12 cellular contexts compared by ENCODE assay signal in the genomic region with DNA sequence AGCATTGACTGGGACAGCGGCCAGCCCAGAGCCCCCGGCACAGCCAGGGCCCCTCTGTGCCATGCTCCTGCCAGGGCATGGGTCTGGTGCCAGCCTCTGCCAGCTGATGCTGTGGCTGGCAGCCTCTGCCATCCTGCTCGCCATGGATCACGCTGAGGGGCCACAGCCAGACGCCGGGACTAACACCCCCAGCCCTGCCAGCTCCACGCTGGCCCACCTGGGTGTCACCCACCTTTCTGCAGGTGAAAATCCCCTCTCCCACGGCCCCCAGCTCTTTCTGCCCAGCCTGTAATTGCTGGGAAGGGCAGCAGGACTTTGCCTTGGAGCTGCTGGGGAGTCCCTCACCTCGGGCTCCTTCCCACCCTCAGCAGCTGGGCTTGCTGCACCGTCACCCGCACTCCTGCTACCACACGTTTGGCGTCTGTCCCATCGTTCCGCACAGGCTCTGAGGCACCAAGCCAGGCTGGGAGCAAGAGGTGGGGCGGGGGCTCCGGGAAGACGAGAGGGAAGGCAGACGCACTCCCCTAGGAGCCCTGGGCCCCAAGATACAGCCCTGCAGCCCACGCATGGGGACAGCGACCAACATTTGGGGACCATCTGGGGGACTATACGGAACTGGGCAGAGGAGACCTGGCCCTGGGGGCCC. TPM values are rescaled to one million over a fixed set of nuclear protein-coding genes. Genes with fewer than 3 reads are reported as not detected.
DNase-seq lines count a peak whose midpoint lies in the region; ATAC-seq and TF ChIP-seq lines count a peak whose summit lies in the region.
"Had no signal": no experiment of that assay in that cellular context is flagged by ENCODE, and none has a peak within 500 bp of the region (broad histone marks: within the 10 kb centered on the region; RNA-seq: fewer than 3 reads in every experiment).

No MANE protein-coding gene starts in this region.

- CTCF ChIA-PET in activated naive CD4-positive, alpha-beta T cell treated with anti-CD3 and anti-CD28 coated beads for 36 hours (lab: Charles Lee): no interaction called here

- H3K4me1 Mint-ChIP-seq in stimulated activated naive B cell treated with anti-CD40 and anti-IgM and Interleukin-4, amounts not matched to agents 10 μg/mL and 1 μg/mL and 100 μg/mL, for 72 hours: peaks cover 9 to 12% of the 10 kb centered on the region in 2 donors
- H3K4me1 Mint-ChIP-seq in activated naive CD4-positive, alpha-beta T cell treated with anti-CD3 and anti-CD28 coated beads for 36 hours (ENCODE audit: low read depth): peaks cover 2% of the 10 kb centered on the region

- H3K36me3 Mint-ChIP-seq in stimulated activated naive B cell treated with anti-CD40 and anti-IgM and Interleukin-4, amounts not matched to agents 10 μg/mL and 1 μg/mL and 100 μg/mL, for 72 hours: no peaks in the 10 kb centered on the region
- no peaks in the 10 kb centered on the region for H3K36me3 Mint-ChIP-seq in activated naive CD4-positive, alpha-beta T cell treated with anti-CD3 and anti-CD28 coated beads for 36 hours (ENCODE audit: low read depth)

- DNase-seq in Right ventricle myocardium inferior (ENCODE audit: missing footprints) (peak; percentile 39), left ventricle myocardium superior (no peak), NCI-H2171 (lab: John Stamatoyannopoulos, UW) (peak; percentile 71), epithelial cell of esophagus (ENCODE audit: low read depth) (no peak)
- DNase-seq in stimulated activated naive B cell treated with anti-CD40 and anti-IgM and Interleukin-4, amounts not matched to agents 10 μg/mL and 1 μg/mL and 100 μg/mL, for 72 hours: no peak
- no peak for DNase-seq in activated naive CD4-positive, alpha-beta T cell treated with anti-CD3 and anti-CD28 coated beads for 36 hours
- DNase-seq: DND-41, NCI-H2081 treated with DMSO at 0.1 percent for 48 hours had no signal

- peak overlapping the region; percentile 14 for H3K27ac Mint-ChIP-seq in stimulated activated naive B cell treated with anti-CD40 and anti-IgM and Interleukin-4, amounts not matched to agents 10 μg/mL and 1 μg/mL and 100 μg/mL, for 72 hours
- no peak overlapping the region for H3K27ac Mint-ChIP-seq in activated naive CD4-positive, alpha-beta T cell treated with anti-CD3 and anti-CD28 coated beads for 36 hours
- H3K27ac Mint-ChIP-seq: activated T-helper 2 cell treated with anti-CD3 and anti-CD28 coated beads, Interferon-gamma antibody, Interleukin-2, Interleukin-4, amounts not matched to agents 10 μg/mL and 5 μg/mL and 100 μg/mL, durations not matched to agents 14 hours and 24 hours and 36 hours had no signal

- H3K4me3 Mint-ChIP-seq in stimulated activated naive B cell treated with anti-CD40 and anti-IgM and Interleukin-4, amounts not matched to agents 10 μg/mL and 1 μg/mL and 100 μg/mL, for 72 hours: peak overlapping the region in 1 of 2 donors; percentile 40
- H3K4me3 Mint-ChIP-seq in activated naive CD4-positive, alpha-beta T cell treated with anti-CD3 and anti-CD28 coated beads for 36 hours: no peak overlapping the region

- peak overlapping the region; percentile 53 for H3K4me3 ChIP-seq in epithelial cell of esophagus (ENCODE audit: low read length)
- H3K4me3 ChIP-seq: lung had no signal

- no peaks in the 10 kb centered on the region for H3K9me3 Mint-ChIP-seq in stimulated activated naive B cell treated with anti-CD40 and anti-IgM and Interleukin-4, amounts not matched to agents 10 μg/mL and 1 μg/mL and 100 μg/mL, for 72 hours
- H3K9me3 Mint-ChIP-seq in activated naive CD4-positive, alpha-beta T cell treated with anti-CD3 and anti-CD28 coated beads for 36 hours: no peaks in the 10 kb centered on the region
- H3K9me3 Mint-ChIP-seq: activated T-helper 2 cell treated with anti-CD3 and anti-CD28 coated beads, Interferon-gamma antibody, Interleukin-2, Interleukin-4, amounts not matched to agents 10 μg/mL and 5 μg/mL and 100 μg/mL, durations not matched to agents 14 hours and 24 hours and 36 hours had no signal

- H3K27me3 Mint-ChIP-seq in stimulated activated naive B cell treated with anti-CD40 and anti-IgM and Interleukin-4, amounts not matched to agents 10 μg/mL and 1 μg/mL and 100 μg/mL, for 72 hours: peaks cover 11 to 38% of the 10 kb centered on the region in 2 donors
- H3K27me3 Mint-ChIP-seq in activated naive CD4-positive, alpha-beta T cell treated with anti-CD3 and anti-CD28 coated beads for 36 hours (ENCODE audit: low read depth): no peaks in the 10 kb centered on the region

- TF ChIP-seq CTCF in epithelial cell of esophagus (IDR thresholded peaks at IDR 0.05; ENCODE audit: insufficient read depth, low read depth, low read length, missing control alignments): no peak

- ATAC-seq in Right ventricle myocardium inferior (no peak), left ventricle myocardium superior (no peak), HG03139 (IDR thresholded peaks at IDR 0.05; ENCODE audit: unreplicated experiment) (no peak), esophagus mucosa (no peak)
- ATAC-seq in stimulated activated naive B cell treated with anti-CD40 and anti-IgM and Interleukin-4, amounts not matched to agents 10 μg/mL and 1 μg/mL and 100 μg/mL, for 72 hours (replicated peaks): no peak

- intact Hi-C loops in Right ventricle myocardium inferior (cut with DNase I): no loop called here
- intact Hi-C loops in left ventricle myocardium superior (cut with micrococcal nuclease): no loop called here
- intact Hi-C loops in activated naive CD4-positive, alpha-beta T cell treated with anti-CD3 and anti-CD28 coated beads for 36 hours (cut with micrococcal nuclease): loop anchor here (5.0 kb wide), 1 partner anchor 109 kb away; no protein-coding TSS in a partner anchor

RNA-seq across cellular contexts. Expression of a gene that starts 42.0 kb away (rescaled TPM):
- total RNA-seq in Right ventricle myocardium inferior (17.0 TPM), left ventricle myocardium superior (22.5 TPM), esophagus mucosa (14.1 TPM)
- 10 to 100 TPM; 26.1 to 26.7 TPM for total RNA-seq in activated naive CD4-positive, alpha-beta T cell treated with anti-CD3 and anti-CD28 coated beads for 36 hours

Comparison
In these comparisons a context has a peak if more than half of its experiments do, and no peak if none do; other contexts are left out.
1. DNase-seq: peak in Right ventricle myocardium inferior (single experiment) and NCI-H2171 (single experiment); none in left ventricle myocardium superior (single experiment), epithelial cell of esophagus (single experiment), stimulated activated naive B cell treated with anti-CD40 and anti-IgM and Interleukin-4, amounts not matched to agents 10 μg/mL and 1 μg/mL and 100 μg/mL, for 72 hours (single experiment) and activated naive CD4-positive, alpha-beta T cell treated with anti-CD3 and anti-CD28 coated beads for 36 hours (single experiment).